1 cellular context compared by ENCODE assay signal in genomic region chr20:63625771-63626423, GRCh38.
TF ChIP-seq lines count a peak whose summit lies in the region.

No MANE protein-coding gene starts in this region.

TF ChIP-seq in H1, 55 proteins besides CTCF, POLR2A, EP300 and RAD21:
- TF ChIP-seq MAX (IDR thresholded peaks at IDR 0.05) (no peak), CREB1 (IDR thresholded peaks at IDR 0.05) (0 out of 2 replicates have a peak, but pooled peaks have one; percentile 6), KDM4A (IDR thresholded peaks at IDR 0.05; ENCODE audit: low read depth, low read length, severe bottlenecking) (peak; percentile 10)
